28 cellular contexts compared by ENCODE assay signal in genomic region chr3:52596658-52597265, GRCh38.
A peak's percentile ranks its signal among the peaks of the same experiment; 100 is the strongest.
DNase-seq lines count a peak whose midpoint lies in the region; ATAC-seq, FAIRE-seq and TF ChIP-seq lines count a peak whose summit lies in the region.
"Had no signal": no experiment of that assay in that cellular context is flagged by ENCODE, and none has a peak within 500 bp of the region (broad histone marks: within the 10 kb centered on the region; RNA-seq: fewer than 3 reads in every experiment).

No MANE protein-coding gene starts in this region.

- no peaks in the 10 kb centered on the region; the same call in 2 of the 3 replicates for H3K9me3 Mint-ChIP-seq in GM23338
- H3K9me3 Mint-ChIP-seq: central memory CD8-positive, alpha-beta T cell had no signal

- no peak for FAIRE-seq in HTR-8/SVneo (lab: Jason Lieb, UNC)
- FAIRE-seq: astrocyte, GM12892, H1, kidney had no signal

- H3K36me3 Mint-ChIP-seq in GM23338 (ENCODE audit: low read depth), result peaks cover 17% of the 10 kb centered on the region

- H2AFZ ChIP-seq in GM23338, result no peak overlapping the region

- no peaks in the 10 kb centered on the region for H3K4me1 Mint-ChIP-seq in GM23338
- H3K4me1 Mint-ChIP-seq: B cell; CD8-positive, alpha-beta memory T cell; central memory CD8-positive, alpha-beta T cell had no signal

- in situ Hi-C loops in GM13977 (cut with MboI; ENCODE audit: low pct_unique_long_range_greater_than_20kb, low sequenced_read_pairs, unreplicated experiment), result no loop called here

- H3K4me2 ChIP-seq in GM23338, result no peak overlapping the region

- H3K36me3 ChIP-seq in GM23338 (ENCODE audit: insufficient read depth) (0 out of 2 replicates have a peak, but pooled peaks cover 3% of the 10 kb centered on the region), lower lobe of right lung (peaks cover 27% of the 10 kb centered on the region)

- H3K9me2 ChIP-seq in GM23338 (ENCODE audit: insufficient read depth), result no peaks in the 10 kb centered on the region

- no peak overlapping the region for H3K27ac ChIP-seq in GM23338 (ENCODE audit: low read depth)
- H3K27ac ChIP-seq in lower lobe of right lung, result no peak overlapping the region
- H3K27ac ChIP-seq: psoas muscle had no signal

- H3K79me2 ChIP-seq in GM23338 (replicated peaks; ENCODE audit: insufficient read depth), result no peaks in the 10 kb centered on the region

- H3K4me3 ChIP-seq in GM23338 (no peak overlapping the region), choroid plexus epithelial cell (ENCODE audit: low read depth, low read length) (no peak overlapping the region), lower lobe of right lung (no peak overlapping the region)
- H3K4me3 ChIP-seq: psoas muscle had no signal

- peak overlapping the region; percentile 21; the same call in 1 of the 2 replicates for H3K27ac Mint-ChIP-seq in GM23338
- H3K27ac Mint-ChIP-seq: B cell; CD8-positive, alpha-beta memory T cell had no signal

- TF ChIP-seq CTCF in GM23338 (conservative IDR thresholded peaks at IDR 0.05; ENCODE audit: low read depth in 2 of 2) (no peak), choroid plexus epithelial cell (conservative IDR thresholded peaks at IDR 0.05; ENCODE audit: low read depth, low read length) (no peak), lower lobe of right lung (IDR thresholded peaks at IDR 0.05) (no peak), GM13977 (IDR thresholded peaks at IDR 0.05; ENCODE audit: extremely low read depth, insufficient read depth, missing control alignments) (no peak)

- H3K4me1 ChIP-seq in GM23338 (ENCODE audit: insufficient read depth) (no peaks in the 10 kb centered on the region), lower lobe of right lung (no peaks in the 10 kb centered on the region)
- H3K4me1 ChIP-seq: psoas muscle had no signal

- intact Hi-C loops in lower lobe of right lung (cut with DNase I), result no loop called here

- H3K27me3 Mint-ChIP-seq in GM23338 (ENCODE audit: insufficient read depth, low read depth, poor library complexity), result no peaks in the 10 kb centered on the region
- H3K27me3 Mint-ChIP-seq: B cell; CD8-positive, alpha-beta memory T cell; central memory CD8-positive, alpha-beta T cell had no signal

- no peak for DNase-seq in GM23338 (ENCODE audit: low spot score)
- DNase-seq in choroid plexus epithelial cell (ENCODE audit: low read depth), result peak; percentile 13
- DNase-seq in lower lobe of right lung, result peak; percentile 55
- peak; percentile 95 for DNase-seq in putamen (ENCODE audit: low spot score)
- no peak for DNase-seq in HTR-8/SVneo (ENCODE audit: insufficient read length, low spot score)
- DNase-seq in SK-N-DZ (ENCODE audit: low spot score), result no peak
- no peak for DNase-seq in activated CD8-positive, alpha-beta memory T cell treated with anti-CD3 and anti-CD28 coated beads for 24 hours
- no peak for DNase-seq in GM13977 (ENCODE audit: low spot score)
- DNase-seq: activated CD4-positive, alpha-beta T cell treated with anti-CD3 and anti-CD28 coated beads, Interleukin-2, amount 50 U/mL, for 1 hour; activated naive CD4-positive, alpha-beta T cell treated with anti-CD3 and anti-CD28 coated beads, Interleukin-2, amount 50 U/mL, for 16 hours; CD8-positive, alpha-beta memory T cell; DMS 273 treated with DMSO at 0.1 percent for 48 hours; kidney; NCI-H1105; NCI-H2029; NCI-H69; psoas muscle; SHP77; stimulated activated CD4-positive, alpha-beta T cell treated with anti-CD3 and anti-CD28 coated beads, Interleukin-15, amount 100 ng/mL, for 24 hours; stimulated activated naive CD4-positive, alpha-beta T cell treated with Interleukin-2 at 50 U/mL for 16 hours; T-helper 9 cell; trophoblast cell had no signal

- H4K20me1 ChIP-seq in GM23338 (replicated peaks; ENCODE audit: insufficient read depth), result no peaks in the 10 kb centered on the region; the same call in 1 of the 2 replicates

- no peak for ATAC-seq in GM23338
- ATAC-seq in lower lobe of right lung, result peak in 1 of 2 donors; percentile 43
- ATAC-seq: Panc1, psoas muscle had no signal

- H3K4me3 Mint-ChIP-seq in GM23338, result no peak overlapping the region
- H3K4me3 Mint-ChIP-seq: B cell; CD8-positive, alpha-beta memory T cell; central memory CD8-positive, alpha-beta T cell had no signal

- H3K9me3 ChIP-seq in lower lobe of right lung, result peaks cover 8% of the 10 kb centered on the region

- H3F3A ChIP-seq in GM23338 (replicated peaks; ENCODE audit: low read depth), result no peaks in the 10 kb centered on the region

- H3K27me3 ChIP-seq in GM23338 (ENCODE audit: insufficient read depth), result no peaks in the 10 kb centered on the region
- H3K27me3 ChIP-seq in lower lobe of right lung (ENCODE audit: low read depth), result no peaks in the 10 kb centered on the region

TF ChIP-seq in GM23338, 12 proteins besides CTCF, POLR2A, EP300 and RAD21 (continues in another document):
- TF ChIP-seq ETS1 (IDR thresholded peaks at IDR 0.05) (no peak), ZNF331 (CRISPR knock-in tag; IDR thresholded peaks at IDR 0.05; ENCODE audit: low read depth) (no peak), REST (IDR thresholded peaks at IDR 0.05; ENCODE audit: unreplicated experiment) (no peak), NANOG (IDR thresholded peaks at IDR 0.05; ENCODE audit: borderline replicate concordance) (no peak)

Comparison
In these comparisons a context has a peak if more than half of its experiments do, and no peak if none do; other contexts are left out.
1. DNase-seq: peak in choroid plexus epithelial cell (single experiment), lower lobe of right lung (single experiment) and putamen (single experiment); none in GM23338 (single experiment), HTR-8/SVneo (single experiment), SK-N-DZ (single experiment), activated CD8-positive, alpha-beta memory T cell treated with anti-CD3 and anti-CD28 coated beads for 24 hours (single experiment) and GM13977 (single experiment).